Comparison of ENCODE assay signal across 10 cellular contexts in the genomic region with DNA sequence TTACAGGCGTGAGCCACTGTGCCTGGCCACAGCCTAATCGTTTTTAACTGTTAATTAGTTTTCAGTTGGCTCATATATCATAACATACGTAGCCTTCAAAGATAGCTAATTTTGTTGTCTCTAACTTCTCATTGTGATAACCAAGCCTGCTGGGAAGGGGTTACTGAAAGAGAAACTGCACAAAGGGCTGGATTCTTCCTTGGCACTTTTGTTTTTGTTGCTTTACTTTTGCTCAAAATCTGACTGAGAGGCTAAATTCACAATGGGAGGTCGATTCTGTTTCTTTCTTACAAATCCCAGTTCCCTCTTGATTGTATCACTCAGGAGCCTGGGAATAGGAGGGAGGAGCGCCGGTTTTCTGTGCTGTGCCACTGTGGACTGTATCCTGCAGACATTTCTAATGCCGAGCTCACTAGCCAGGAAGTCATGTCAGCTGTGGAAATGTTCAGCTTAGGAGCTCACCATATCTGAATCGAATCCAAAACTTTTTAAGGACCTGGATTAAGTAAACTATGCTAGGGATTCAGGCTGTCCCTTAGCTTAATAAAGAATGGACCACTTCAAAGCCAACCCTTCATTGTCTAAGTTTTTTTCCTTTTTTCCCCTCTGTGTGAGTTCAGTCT.
A peak's percentile ranks its signal among the peaks of the same experiment; 100 is the strongest.
DNase-seq lines count a peak whose midpoint lies in the region; ATAC-seq, FAIRE-seq and TF ChIP-seq lines count a peak whose summit lies in the region.
"Had no signal": no experiment of that assay in that cellular context is flagged by ENCODE, and none has a peak within 500 bp of the region (broad histone marks: within the 10 kb centered on the region; RNA-seq: fewer than 3 reads in every experiment).

No MANE protein-coding gene starts in this region.

- CTCF ChIA-PET in K562 (lab: Yijun Ruan, JAX; ENCODE audit: low intra/inter-chr PET ratio) = no interaction called here
- CTCF ChIA-PET in activated CD8-positive, alpha-beta T cell treated with anti-CD3 and anti-CD28 coated beads, Interleukin-2, amount 10 ng/mL, durations not matched to agents 7 days and 5 days (lab: Charles Lee) = no interaction called here

- TF ChIP-seq RAD21 in K562 (CRISPR knock-in tag; conservative IDR thresholded peaks at IDR 0.05 in 1 of 2, IDR thresholded peaks at IDR 0.05 in 1 of 2) = no peak

- no peaks in the 10 kb centered on the region for H4K20me1 ChIP-seq in K562 (replicated peaks; ENCODE audit: control insufficient read depth, insufficient read depth, low read length)
- no peaks in the 10 kb centered on the region for H4K20me1 ChIP-seq in keratinocyte (ENCODE audit: control insufficient read depth, extremely low read depth, insufficient read depth, low read length)

- POLR2A ChIA-PET in K562 (lab: Yijun Ruan, JAX) = interaction anchor here (1.1 to 1.8 kb wide), 4 partner anchors 11 to 18 kb away, joined by 3 to 10 read pairs (median 3); no protein-coding TSS in a partner anchor
- POLR2A ChIA-PET in activated CD8-positive, alpha-beta T cell treated with anti-CD3 and anti-CD28 coated beads, Interleukin-2, amount 10 ng/mL, durations not matched to agents 7 days and 5 days (lab: Charles Lee) = no interaction called here

- dilution Hi-C loops in keratinocyte (cut with MboI; ENCODE audit: extremely low pct_ligation_motif_present, low sequenced_read_pairs) = no loop called here

- H3K27ac ChIP-seq in K562 (ENCODE audit: extremely low read depth, low read depth, low read length) = peak overlapping the region; percentile 92
- peak overlapping the region; percentile 86 for H3K27ac ChIP-seq in keratinocyte (ENCODE audit: control insufficient read depth, insufficient read depth, low read length)
- peak overlapping the region; percentile 33 for H3K27ac ChIP-seq in stomach smooth muscle (ENCODE audit: low read length)

- H3K4me3 ChIP-seq in K562 (no peak overlapping the region; the same call in 1 of the 2 replicates), keratinocyte (ENCODE audit: control insufficient read depth in 2 of 3, extremely low read depth in 1 of 3, insufficient read depth in 2 of 3, low read depth in 1 of 3, low read length in 3 of 3) (peak overlapping the region in 2 of 3 experiments; percentile 6 to 50), stomach smooth muscle (ENCODE audit: low read length in 2 of 2) (peak overlapping the region; percentile 47 to 63)

- H3K27me3 ChIP-seq in K562 (ENCODE audit: control insufficient read depth in 2 of 2, insufficient read depth in 2 of 2, low read length in 2 of 2) (no peaks in the 10 kb centered on the region), keratinocyte (ENCODE audit: control insufficient read depth, extremely low read depth, insufficient read depth, low read length) (no peaks in the 10 kb centered on the region), stomach smooth muscle (ENCODE audit: control insufficient read depth in 1 of 2, insufficient read depth in 2 of 2, low read length in 2 of 2) (no peaks in the 10 kb centered on the region)

- H3K9me1 ChIP-seq in K562 (ENCODE audit: control insufficient read depth, insufficient read depth, low read length) = no peaks in the 10 kb centered on the region
- no peaks in the 10 kb centered on the region for H3K9me1 ChIP-seq in keratinocyte (ENCODE audit: control insufficient read depth, extremely low read depth, insufficient read depth, low read length)

- TSS peak; percentile 38 for BruUV-seq in K562 (replicated peaks; lab: Mats Ljungman, UMichigan)

- no peaks in the 10 kb centered on the region for H3K27me3 Mint-ChIP-seq in activated CD8-positive, alpha-beta T cell treated with anti-CD3 and anti-CD28 coated beads, Interleukin-2, amount 10 ng/mL, durations not matched to agents 7 days and 5 days (ENCODE audit: low read depth)
- H3K27me3 Mint-ChIP-seq: IgD-negative memory B cell had no signal

- intact Hi-C loops in K562 (cut with micrococcal nuclease) = loop anchor here (2.0 to 10.0 kb wide), 4 partner anchors 45 to 117 kb away; no protein-coding TSS in a partner anchor

- peak; percentile 49 for DNase-seq in HT1080 (ENCODE audit: low read depth)
- DNase-seq in K562 (ENCODE audit: extremely low read depth in 1 of 4, low spot score in 3 of 4) = peak in 2 of 4 experiments; percentile 31 to 64
- no peak for DNase-seq in keratinocyte (ENCODE audit: low read depth, low spot score)
- no peak for DNase-seq in midbrain (lab: John Stamatoyannopoulos, UW)
- DNase-seq in activated CD4-positive, alpha-beta T cell treated with anti-CD3 and anti-CD28 coated beads, Interleukin-2, amount 50 U/mL, for 48 hours = no peak
- no peak for DNase-seq in activated CD8-positive, alpha-beta T cell treated with anti-CD3 and anti-CD28 coated beads, Interleukin-2, amount 10 ng/mL, durations not matched to agents 7 days and 5 days
- no peak for DNase-seq in iPS-NIHi11 (ENCODE audit: low spot score)
- DNase-seq: activated CD4-positive, alpha-beta T cell treated with anti-CD3 and anti-CD28 coated beads for 1 hour had no signal

- peaks cover 15 to 31% of the 10 kb centered on the region in 2 experiments for H3K4me1 ChIP-seq in K562 (replicated peaks in 1 of 2; ENCODE audit: control insufficient read depth in 2 of 2, insufficient read depth in 2 of 2, low read length in 2 of 2)
- peaks cover 31% of the 10 kb centered on the region for H3K4me1 ChIP-seq in keratinocyte (ENCODE audit: control insufficient read depth, extremely low read depth, insufficient read depth, low read length)
- H3K4me1 ChIP-seq in stomach smooth muscle (ENCODE audit: control insufficient read depth, insufficient read depth, low read length) = peaks cover 14% of the 10 kb centered on the region

- peak; percentile 44 for ATAC-seq in K562
- no peak for ATAC-seq in activated CD8-positive, alpha-beta T cell treated with anti-CD3 and anti-CD28 coated beads, Interleukin-2, amount 10 ng/mL, durations not matched to agents 7 days and 5 days

- H3K79me2 ChIP-seq in K562 (ENCODE audit: control insufficient read depth, insufficient read depth, low read length) (peaks cover 3% of the 10 kb centered on the region; the same call in 1 of the 3 replicates), keratinocyte (ENCODE audit: control insufficient read depth, insufficient read depth, low read length) (no peaks in the 10 kb centered on the region)

- FAIRE-seq in K562 (lab: Jason Lieb, UNC) (peak; percentile 57), keratinocyte (lab: Jason Lieb, UNC) (peak; percentile 77)

- in situ Hi-C loops in K562 (cut with MboI) = no loop called here

- H3K4me1 Mint-ChIP-seq in activated CD8-positive, alpha-beta T cell treated with anti-CD3 and anti-CD28 coated beads, Interleukin-2, amount 10 ng/mL, durations not matched to agents 7 days and 5 days (ENCODE audit: low read depth) = no peaks in the 10 kb centered on the region
- H3K4me1 Mint-ChIP-seq: IgD-negative memory B cell had no signal

- H3K9me3 ChIP-seq in K562 (replicated peaks; ENCODE audit: control insufficient read depth, insufficient read depth, low read depth, low read length) (no peaks in the 10 kb centered on the region), keratinocyte (ENCODE audit: control insufficient read depth, low read depth, low read length) (no peaks in the 10 kb centered on the region), stomach smooth muscle (ENCODE audit: control insufficient read depth in 2 of 2, low read length in 2 of 2) (no peaks in the 10 kb centered on the region)

- peak; percentile 33; the same call in 1 of the 2 replicates for TF ChIP-seq EP300 in K562 (IDR thresholded peaks at IDR 0.05; ENCODE audit: low read length)

- peak overlapping the region; percentile 49 to 74; a peak in 3 of 4 replicates for H3K9ac ChIP-seq in K562 (ENCODE audit: insufficient read depth in 1 of 2, low read depth in 2 of 2, low read length in 2 of 2)
- H3K9ac ChIP-seq in keratinocyte (ENCODE audit: control insufficient read depth, extremely low read depth, insufficient read depth, low read length) = peak overlapping the region; percentile 54
- H3K9ac ChIP-seq in stomach smooth muscle (ENCODE audit: low read length in 2 of 2) = peak overlapping the region; percentile 7 to 48

- H2AFZ ChIP-seq in K562 (ENCODE audit: low read depth, low read length) = peak overlapping the region; percentile 87
- peak overlapping the region; percentile 93 for H2AFZ ChIP-seq in keratinocyte (ENCODE audit: control insufficient read depth, low read length)

- WGBS in K562 (ENCODE audit: insufficient coverage, low coverage, missing lambda C conversion rate) = 3% methylated on average over 8 of the region's 8 CpGs

- peaks cover 11% of the 10 kb centered on the region for H3K9me3 Mint-ChIP-seq in activated CD8-positive, alpha-beta T cell treated with anti-CD3 and anti-CD28 coated beads, Interleukin-2, amount 10 ng/mL, durations not matched to agents 7 days and 5 days (ENCODE audit: insufficient read depth)

- H3K4me3 Mint-ChIP-seq in activated CD8-positive, alpha-beta T cell treated with anti-CD3 and anti-CD28 coated beads, Interleukin-2, amount 10 ng/mL, durations not matched to agents 7 days and 5 days = no peak overlapping the region
- H3K4me3 Mint-ChIP-seq: IgD-negative memory B cell had no signal

- no peaks in the 10 kb centered on the region for H3K36me3 Mint-ChIP-seq in activated CD8-positive, alpha-beta T cell treated with anti-CD3 and anti-CD28 coated beads, Interleukin-2, amount 10 ng/mL, durations not matched to agents 7 days and 5 days (ENCODE audit: low read depth)
- H3K36me3 Mint-ChIP-seq: IgD-negative memory B cell had no signal

- H3K36me3 ChIP-seq in K562 (ENCODE audit: control insufficient read depth, insufficient read depth, low read length) = no peaks in the 10 kb centered on the region
- H3K36me3 ChIP-seq in keratinocyte (ENCODE audit: control insufficient read depth in 2 of 2, extremely low read depth in 1 of 2, insufficient read depth in 2 of 2, low read length in 2 of 2) = no peaks in the 10 kb centered on the region
- no peaks in the 10 kb centered on the region for H3K36me3 ChIP-seq in stomach smooth muscle (ENCODE audit: control insufficient read depth in 2 of 2, insufficient read depth in 2 of 2, low read length in 2 of 2)

- TF ChIP-seq CTCF in K562 (IDR thresholded peaks at IDR 0.05 in 2 of 3, conservative IDR thresholded peaks at IDR 0.05 in 1 of 3; ENCODE audit: insufficient read depth in 2 of 3, low read depth in 1 of 3, low read length in 3 of 3) (no peak), keratinocyte (optimal IDR thresholded peaks at IDR 0.05 in 1 of 3, IDR thresholded peaks at IDR 0.05 in 1 of 3, conservative IDR thresholded peaks at IDR 0.05 in 1 of 3; ENCODE audit: extremely low read depth in 1 of 3, insufficient read depth in 2 of 3, low read length in 3 of 3) (no peak)

- no peak for TF ChIP-seq POLR2A in K562 (conservative IDR thresholded peaks at IDR 0.05)

- H3K27ac Mint-ChIP-seq in activated CD8-positive, alpha-beta T cell treated with anti-CD3 and anti-CD28 coated beads, Interleukin-2, amount 10 ng/mL, durations not matched to agents 7 days and 5 days = no peak overlapping the region
- H3K27ac Mint-ChIP-seq: IgD-negative memory B cell had no signal

- H3K4me2 ChIP-seq in K562 (ENCODE audit: insufficient read depth, low read length) (peak overlapping the region; percentile 80), keratinocyte (ENCODE audit: control insufficient read depth, extremely low read depth, insufficient read depth, low read depth, low read length) (peak overlapping the region; percentile 88)

TF ChIP-seq in K562, 482 proteins besides CTCF, POLR2A, EP300 and RAD21 (continues in another document):
- TF ChIP-seq CTBP1 (IDR thresholded peaks at IDR 0.05; ENCODE audit: borderline replicate concordance) = 0 out of 2 replicates have a peak, but pooled peaks have one; percentile 22

Comparison
In these comparisons a context has a peak if more than half of its experiments do, and no peak if none do; other contexts are left out.
1. H3K27ac ChIP-seq: peak in every context shown above with its lines; median percentile 92 in K562; 86 in keratinocyte; 33 in stomach smooth muscle.